1 cellular context compared by ENCODE assay signal in genomic region chr2:227643990-227644551, GRCh38.
TF ChIP-seq lines count a peak whose summit lies in the region.

No MANE protein-coding gene starts in this region.

TF ChIP-seq in HepG2, 621 proteins besides CTCF, POLR2A, EP300 and RAD21 (continued from another document and continues in another):
- TF ChIP-seq ZBTB44 (CRISPR knock-in tag; IDR thresholded peaks at IDR 0.05) (no peak), ZNF317 (CRISPR knock-in tag; IDR thresholded peaks at IDR 0.05) (0 out of 2 replicates have a peak, but pooled peaks have one; percentile 23), REL (CRISPR knock-in tag; conservative IDR thresholded peaks at IDR 0.05) (no peak), ZNF292 (CRISPR knock-in tag; IDR thresholded peaks at IDR 0.05; ENCODE audit: borderline replicate concordance, low read depth) (peak; percentile 42; the same call in 1 of the 2 replicates), ZNF816 (CRISPR knock-in tag; IDR thresholded peaks at IDR 0.05; ENCODE audit: borderline replicate concordance) (no peak), ETS1 (CRISPR knock-in tag; IDR thresholded peaks at IDR 0.05) (no peak), ZSCAN12 (CRISPR knock-in tag; IDR thresholded peaks at IDR 0.05) (no peak), KAT7 (CRISPR knock-in tag; IDR thresholded peaks at IDR 0.05; ENCODE audit: borderline replicate concordance) (no peak), HNRNPLL (IDR thresholded peaks at IDR 0.05; ENCODE audit: low read depth, low read length, poor library complexity, severe bottlenecking) (no peak), PRDM10 (CRISPR knock-in tag; IDR thresholded peaks at IDR 0.05; ENCODE audit: low read depth) (peak; percentile 55), ZNF207 (IDR thresholded peaks at IDR 0.05; ENCODE audit: borderline replicate concordance) (no peak), ZNF276 (CRISPR knock-in tag; IDR thresholded peaks at IDR 0.05; ENCODE audit: low read depth) (no peak), SMYD3 (CRISPR knock-in tag; IDR thresholded peaks at IDR 0.05) (0 out of 2 replicates have a peak, but pooled peaks have one; percentile 52), ZNF747 (CRISPR knock-in tag; IDR thresholded peaks at IDR 0.05; ENCODE audit: borderline replicate concordance) (no peak), U2AF1 (optimal IDR thresholded peaks at IDR 0.05; ENCODE audit: low read depth, low read length) (no peak), FOXC1 (CRISPR knock-in tag; IDR thresholded peaks at IDR 0.05; ENCODE audit: borderline replicate concordance) (peak; percentile 23; the same call in 1 of the 2 replicates), HMGA1 (CRISPR knock-in tag; conservative IDR thresholded peaks at IDR 0.05) (no peak), ZNF235 (CRISPR knock-in tag; IDR thresholded peaks at IDR 0.05; ENCODE audit: borderline replicate concordance) (no peak), ZNF737 (CRISPR knock-in tag; IDR thresholded peaks at IDR 0.05; ENCODE audit: borderline replicate concordance) (no peak), ZBTB25 (CRISPR knock-in tag; IDR thresholded peaks at IDR 0.05) (no peak), ZBTB26 (CRISPR knock-in tag; IDR thresholded peaks at IDR 0.05; ENCODE audit: borderline replicate concordance) (no peak), ZNF607 (CRISPR knock-in tag; IDR thresholded peaks at IDR 0.05; ENCODE audit: borderline replicate concordance) (no peak), SIX1 (CRISPR knock-in tag; IDR thresholded peaks at IDR 0.05; ENCODE audit: borderline replicate concordance) (peak; percentile 31; the same call in 1 of the 2 replicates), FOXP1 (IDR thresholded peaks at IDR 0.05) (peak; percentile 97), FOXP1 (CRISPR knock-in tag; IDR thresholded peaks at IDR 0.05) (peak; percentile 99), ZNF552 (CRISPR knock-in tag; IDR thresholded peaks at IDR 0.05; ENCODE audit: borderline replicate concordance) (no peak), JUNB (CRISPR knock-in tag; IDR thresholded peaks at IDR 0.05; ENCODE audit: borderline replicate concordance) (no peak), MED1 (CRISPR knock-in tag; IDR thresholded peaks at IDR 0.05) (peak; percentile 83), ZNF10 (CRISPR knock-in tag; IDR thresholded peaks at IDR 0.05; ENCODE audit: borderline replicate concordance, low read depth) (no peak), ZNF468 (CRISPR knock-in tag; IDR thresholded peaks at IDR 0.05) (no peak), ZSCAN9 (CRISPR knock-in tag; IDR thresholded peaks at IDR 0.05; ENCODE audit: borderline replicate concordance) (no peak), KDM1A (CRISPR knock-in tag; IDR thresholded peaks at IDR 0.05) (no peak), ATAD3A (CRISPR knock-in tag; IDR thresholded peaks at IDR 0.05) (no peak), ZSCAN30 (CRISPR knock-in tag; IDR thresholded peaks at IDR 0.05) (no peak), ZBED4 (CRISPR knock-in tag; IDR thresholded peaks at IDR 0.05; ENCODE audit: borderline replicate concordance) (no peak), PRDM4 (CRISPR knock-in tag; IDR thresholded peaks at IDR 0.05; ENCODE audit: borderline replicate concordance) (no peak), ZBTB33 (CRISPR knock-in tag; IDR thresholded peaks at IDR 0.05) (no peak), GTF3A (CRISPR knock-in tag; conservative IDR thresholded peaks at IDR 0.05) (no peak), ZNF777 (CRISPR knock-in tag; IDR thresholded peaks at IDR 0.05) (no peak), ZBTB42 (CRISPR knock-in tag; IDR thresholded peaks at IDR 0.05) (no peak), ZSCAN20 (CRISPR knock-in tag; IDR thresholded peaks at IDR 0.05; ENCODE audit: borderline replicate concordance) (no peak), ZNF563 (CRISPR knock-in tag; IDR thresholded peaks at IDR 0.05) (no peak; the same call in 1 of the 2 replicates)
